ENCODE assay signal across 14 cellular contexts in genomic region chr17:64155090-64155630, GRCh38. TPM values are rescaled to one million over a fixed set of nuclear protein-coding genes. Genes with fewer than 3 reads are reported as not detected.
DNase-seq lines count a peak whose midpoint lies in the region; ATAC-seq and TF ChIP-seq lines count a peak whose summit lies in the region.
"Had no signal": no experiment of that assay in that cellular context is flagged by ENCODE, and none has a peak within 500 bp of the region (broad histone marks: within the 10 kb centered on the region; RNA-seq: fewer than 3 reads in every experiment).

No MANE protein-coding gene starts in this region.

- H3K36me3 ChIP-seq in thyroid gland (peaks cover 6 to 15% of the 10 kb centered on the region in 2 donors), aorta (ENCODE audit: control insufficient read depth in 1 of 2, insufficient read depth in 2 of 2, low read length in 1 of 2) (peaks cover 0 to 1% of the 10 kb centered on the region in 2 donors)
- H3K36me3 ChIP-seq in effector memory CD4-positive, alpha-beta T cell (ENCODE audit: control insufficient read depth, insufficient read depth, low read length): peaks cover 10% of the 10 kb centered on the region

- no peak for TF ChIP-seq POLR2A in thyroid gland (IDR thresholded peaks at IDR 0.05)

- DNase-seq in activated T-cell treated with anti-CD3 and anti-CD28 coated beads, Interleukin-2, amount 50 U/mL, for 24 hours: peak; percentile 8
- no peak for DNase-seq in activated T-cell treated with anti-CD3 and anti-CD28 coated beads, Interleukin-2, amount 50 U/mL, for 48 hours
- DNase-seq in neural crest cell (ENCODE audit: low read depth, low spot score) (no peak), thyroid gland (no peak), aorta (no peak)
- no peak for DNase-seq in effector memory CD4-positive, alpha-beta T cell
- DNase-seq: activated naive CD8-positive, alpha-beta T cell treated with anti-CD3 and anti-CD28 coated beads, Interleukin-2, amount 10 ng/mL, durations not matched to agents 7 days and 5 days; cortex of kidney; GF-D8; mesendoderm; occipital lobe; T-helper 9 cell had no signal

- H3K27me3 Mint-ChIP-seq in activated T-cell treated with anti-CD3 and anti-CD28 coated beads, Interleukin-2, amount 50 U/mL, for 24 hours: no peaks in the 10 kb centered on the region
- no peaks in the 10 kb centered on the region for H3K27me3 Mint-ChIP-seq in dendritic cell treated with granulocyte-macrophage colony-stimulating factor and Interleukin-4, amounts not matched to agents 40 ng/mL and 50 ng/mL, for 4 days
- no peaks in the 10 kb centered on the region for H3K27me3 Mint-ChIP-seq in neural crest cell (ENCODE audit: low read depth)
- H3K27me3 Mint-ChIP-seq: activated naive CD8-positive, alpha-beta T cell treated with anti-CD3 and anti-CD28 coated beads, Interleukin-2, amount 10 ng/mL, durations not matched to agents 7 days and 5 days had no signal

- H3K27ac Mint-ChIP-seq in activated T-cell treated with anti-CD3 and anti-CD28 coated beads, Interleukin-2, amount 50 U/mL, for 24 hours: no peak overlapping the region
- H3K27ac Mint-ChIP-seq in dendritic cell treated with granulocyte-macrophage colony-stimulating factor and Interleukin-4, amounts not matched to agents 40 ng/mL and 50 ng/mL, for 4 days: peak overlapping the region; percentile 71
- peak overlapping the region; percentile 95 for H3K27ac Mint-ChIP-seq in neural crest cell (ENCODE audit: unreplicated experiment)
- H3K27ac Mint-ChIP-seq: activated naive CD8-positive, alpha-beta T cell treated with anti-CD3 and anti-CD28 coated beads, Interleukin-2, amount 10 ng/mL, durations not matched to agents 7 days and 5 days had no signal

- 94 to 97% methylated on average over 8 of the region's 8 CpGs for WGBS in thyroid gland, 2 donors
- WGBS in aorta, 2 donors: 95 to 96% methylated on average over 8 of the region's 8 CpGs

- H3K36me3 Mint-ChIP-seq in activated T-cell treated with anti-CD3 and anti-CD28 coated beads, Interleukin-2, amount 50 U/mL, for 24 hours (ENCODE audit: low read depth): peaks cover 44% of the 10 kb centered on the region
- peaks cover 25% of the 10 kb centered on the region for H3K36me3 Mint-ChIP-seq in dendritic cell treated with granulocyte-macrophage colony-stimulating factor and Interleukin-4, amounts not matched to agents 40 ng/mL and 50 ng/mL, for 4 days (ENCODE audit: low read depth)
- peaks cover 6% of the 10 kb centered on the region for H3K36me3 Mint-ChIP-seq in neural crest cell (ENCODE audit: low read depth)

- intact Hi-C loops in dendritic cell treated with granulocyte-macrophage colony-stimulating factor and Interleukin-4, amounts not matched to agents 40 ng/mL and 50 ng/mL, for 4 days (cut with micrococcal nuclease): no loop called here
- intact Hi-C loops in thyroid gland (cut with DNase I): no loop called here
- intact Hi-C loops in aorta (cut with DNase I): loop anchor here in 1 of 2 donors (10.0 kb wide), 1 partner anchor 60 kb away; no protein-coding TSS in a partner anchor

- no peak overlapping the region for H3K4me3 Mint-ChIP-seq in activated T-cell treated with anti-CD3 and anti-CD28 coated beads, Interleukin-2, amount 50 U/mL, for 24 hours
- no peak overlapping the region for H3K4me3 Mint-ChIP-seq in dendritic cell treated with granulocyte-macrophage colony-stimulating factor and Interleukin-4, amounts not matched to agents 40 ng/mL and 50 ng/mL, for 4 days
- H3K4me3 Mint-ChIP-seq in neural crest cell: no peak overlapping the region
- H3K4me3 Mint-ChIP-seq: activated naive CD8-positive, alpha-beta T cell treated with anti-CD3 and anti-CD28 coated beads, Interleukin-2, amount 10 ng/mL, durations not matched to agents 7 days and 5 days had no signal

- TF ChIP-seq CTCF in neural crest cell (conservative IDR thresholded peaks at IDR 0.05) (no peak), thyroid gland (IDR thresholded peaks at IDR 0.05) (no peak)

- H3K27ac ChIP-seq in thyroid gland (peak overlapping the region; percentile 75 to 90 (median 79)), aorta (ENCODE audit: low read depth in 1 of 2, low read length in 2 of 2) (no peak overlapping the region)
- H3K27ac ChIP-seq in effector memory CD4-positive, alpha-beta T cell (ENCODE audit: insufficient read depth, low read length, poor library complexity, severe bottlenecking): no peak overlapping the region

- H3K27me3 ChIP-seq in thyroid gland (no peaks in the 10 kb centered on the region), aorta (ENCODE audit: control insufficient read depth in 1 of 2, insufficient read depth in 2 of 2, low read length in 1 of 2) (no peaks in the 10 kb centered on the region)
- H3K27me3 ChIP-seq in effector memory CD4-positive, alpha-beta T cell (replicated peaks; ENCODE audit: control insufficient read depth, insufficient read depth, low read length, poor library complexity, severe bottlenecking): no peaks in the 10 kb centered on the region

- no peaks in the 10 kb centered on the region for H3K4me1 Mint-ChIP-seq in activated T-cell treated with anti-CD3 and anti-CD28 coated beads, Interleukin-2, amount 50 U/mL, for 24 hours (ENCODE audit: low read depth)
- peaks cover 34% of the 10 kb centered on the region for H3K4me1 Mint-ChIP-seq in dendritic cell treated with granulocyte-macrophage colony-stimulating factor and Interleukin-4, amounts not matched to agents 40 ng/mL and 50 ng/mL, for 4 days (ENCODE audit: low read depth)
- H3K4me1 Mint-ChIP-seq in neural crest cell: peaks cover 29% of the 10 kb centered on the region
- H3K4me1 Mint-ChIP-seq: activated naive CD8-positive, alpha-beta T cell treated with anti-CD3 and anti-CD28 coated beads, Interleukin-2, amount 10 ng/mL, durations not matched to agents 7 days and 5 days had no signal

- H3K4me1 ChIP-seq in thyroid gland (peaks cover 18% of the 10 kb centered on the region in 2 donors), aorta (ENCODE audit: control insufficient read depth in 1 of 2, insufficient read depth in 2 of 2, low read length in 2 of 2) (peaks cover 2 to 9% of the 10 kb centered on the region in 2 donors)
- no peaks in the 10 kb centered on the region for H3K4me1 ChIP-seq in effector memory CD4-positive, alpha-beta T cell (ENCODE audit: control insufficient read depth, insufficient read depth, low read length, poor library complexity, severe bottlenecking)

- no peaks in the 10 kb centered on the region for H3K9me3 ChIP-seq in thyroid gland
- no peaks in the 10 kb centered on the region for H3K9me3 ChIP-seq in effector memory CD4-positive, alpha-beta T cell (ENCODE audit: control insufficient read depth, low read length)
- H3K9me3 ChIP-seq in aorta (ENCODE audit: control insufficient read depth, low read length): no peaks in the 10 kb centered on the region

- H3K4me3 ChIP-seq in thyroid gland (replicated peaks in 1 of 3): no peak overlapping the region
- no peak overlapping the region for H3K4me3 ChIP-seq in effector memory CD4-positive, alpha-beta T cell (ENCODE audit: insufficient read depth, low read depth, low read length, poor library complexity, severe bottlenecking)
- H3K4me3 ChIP-seq in aorta (ENCODE audit: low read length in 2 of 2): no peak overlapping the region

- ATAC-seq in GM19035 (IDR thresholded peaks at IDR 0.05; ENCODE audit: unreplicated experiment) (no peak), aorta (ENCODE audit: low FRiP score) (no peak)

- H3K9me3 Mint-ChIP-seq in activated T-cell treated with anti-CD3 and anti-CD28 coated beads, Interleukin-2, amount 50 U/mL, for 24 hours: no peaks in the 10 kb centered on the region
- H3K9me3 Mint-ChIP-seq in dendritic cell treated with granulocyte-macrophage colony-stimulating factor and Interleukin-4, amounts not matched to agents 40 ng/mL and 50 ng/mL, for 4 days: no peaks in the 10 kb centered on the region
- no peaks in the 10 kb centered on the region for H3K9me3 Mint-ChIP-seq in neural crest cell
- H3K9me3 Mint-ChIP-seq: activated naive CD8-positive, alpha-beta T cell treated with anti-CD3 and anti-CD28 coated beads, Interleukin-2, amount 10 ng/mL, durations not matched to agents 7 days and 5 days had no signal

RNA-seq across cellular contexts. Expression of gene ERN1, which starts 25.2 kb away (rescaled TPM):
- 8.5 and 11.1 TPM in 2 replicates for total RNA-seq in neural crest cell
- 10 to 100 TPM in 3 of 4 donors, 1 to 10 TPM in 1; 9.5 to 20.2 (median 12.8) TPM for total RNA-seq in thyroid gland
- 10 to 100 TPM; 17.8 to 31.0 TPM for total RNA-seq in aorta
- 1 to 10 TPM; 1.0 to 5.2 TPM for polyA plus RNA-seq in aorta

Comparison
In these comparisons a context has a peak if more than half of its experiments do, and no peak if none do; other contexts are left out.
1. H3K27ac ChIP-seq: peak in thyroid gland (3 of 3); none in effector memory CD4-positive, alpha-beta T cell (single experiment) and aorta (0 of 2).